In genomic region chr19:11373885-11374448, GRCh38 we compare ENCODE assay signal across 8 cellular contexts. TPM values are rescaled to one million over a fixed set of nuclear protein-coding genes. Genes with fewer than 3 reads are reported as not detected.
DNase-seq lines count a peak whose midpoint lies in the region; ATAC-seq and TF ChIP-seq lines count a peak whose summit lies in the region.

No MANE protein-coding gene starts in this region.

- peaks cover 11% of the 10 kb centered on the region for H3F3A ChIP-seq in PC-3 (ENCODE audit: low read length, unreplicated experiment)

- no peaks in the 10 kb centered on the region for H3K36me3 ChIP-seq in PC-3 (ENCODE audit: low read depth, low read length)
- H3K36me3 ChIP-seq in esophagus squamous epithelium: peaks cover 0 to 6% (median 0%) of the 10 kb centered on the region in 3 donors

- H3K4me1 ChIP-seq in PC-3 (ENCODE audit: insufficient read depth, low read length) (peaks cover 44% of the 10 kb centered on the region), esophagus squamous epithelium (peaks cover 25 to 49% (median 40%) of the 10 kb centered on the region in 3 donors)

- ATAC-seq in PC-3: no peak
- ATAC-seq in HG02763 (IDR thresholded peaks at IDR 0.05; ENCODE audit: unreplicated experiment): no peak

- H4K20me1 ChIP-seq in PC-3 (ENCODE audit: low read length): no peaks in the 10 kb centered on the region

- peak overlapping the region; percentile 88; the same call in 1 of the 2 replicates for H3K9ac ChIP-seq in PC-3 (ENCODE audit: low read length)

- POLR2A ChIA-PET in PC-3 (lab: Charles Lee; ENCODE audit: unreplicated experiment): interaction anchor here (0.6 to 1.9 kb wide), 4 partner anchors 10 to 108 kb away, joined by 3 to 6 read pairs (median 4); partner anchors contain the start of genes CCDC159, RAB3D and TMEM205

- H3K27me3 ChIP-seq in PC-3 (ENCODE audit: low read length) (no peaks in the 10 kb centered on the region), esophagus squamous epithelium (no peaks in the 10 kb centered on the region)

- CTCF ChIA-PET in PC-3 (lab: Charles Lee): interaction anchor here (0.6 to 1.9 kb wide), 3 partner anchors 79 to 108 kb away, joined by 3 to 13 read pairs (median 5); no protein-coding TSS in a partner anchor

- H2AFZ ChIP-seq in PC-3 (ENCODE audit: low read length): peak overlapping the region; percentile 78

- H3K9me2 ChIP-seq in PC-3 (replicated peaks; ENCODE audit: low read length): no peaks in the 10 kb centered on the region

- H3K27ac ChIP-seq in PC-3 (ENCODE audit: low read length) (no peak overlapping the region), esophagus squamous epithelium (peak overlapping the region; percentile 95 to 99 (median 96))

- peaks cover 17% of the 10 kb centered on the region for H3K79me2 ChIP-seq in PC-3 (ENCODE audit: low read length)

- TF ChIP-seq CTCF in GM12865 (IDR thresholded peaks at IDR 0.05; ENCODE audit: insufficient read depth, low read depth, low read length, missing control alignments) (no peak), PC-3 (conservative IDR thresholded peaks at IDR 0.05; ENCODE audit: low read depth, low read length) (no peak), esophagus squamous epithelium (IDR thresholded peaks at IDR 0.05) (no peak)

- peak overlapping the region; percentile 81 for H3K4me3 ChIP-seq in GM12865 (ENCODE audit: low read depth, low read length)
- H3K4me3 ChIP-seq in PC-3 (ENCODE audit: low read length): peak overlapping the region; percentile 68
- H3K4me3 ChIP-seq in esophagus squamous epithelium: peak overlapping the region; percentile 56 to 86 (median 64)
- peak overlapping the region; percentile 69 for H3K4me3 ChIP-seq in skeletal muscle cell (ENCODE audit: low read depth, low read length)

- 26 to 38% methylated on average over 10 to 11 of the region's 11 CpGs for WGBS in esophagus squamous epithelium, 2 donors

- no peaks in the 10 kb centered on the region for H3K9me3 ChIP-seq in PC-3 (ENCODE audit: low read length)
- no peaks in the 10 kb centered on the region for H3K9me3 ChIP-seq in esophagus squamous epithelium

- TF ChIP-seq POLR2A in esophagus squamous epithelium (IDR thresholded peaks at IDR 0.05): no peak

- no peak for DNase-seq in GM12865 (ENCODE audit: low read depth)
- DNase-seq in PC-3: no peak
- DNase-seq in esophagus squamous epithelium (lab: John Stamatoyannopoulos, UW): no peak
- no peak for DNase-seq in skeletal muscle cell (ENCODE audit: low read depth)
- DNase-seq in AML-193 (lab: John Stamatoyannopoulos, UW): no peak
- no peak for DNase-seq in stimulated activated CD4-positive, alpha-beta T cell treated with anti-CD3 and anti-CD28 coated beads, Interleukin-1b, Interleukin-23, amount 100 ng/mL, for 48 hours
- DNase-seq in NCI-H446 treated with DMSO at 0.1 percent for 48 hours (lab: John Stamatoyannopoulos, UW): no peak

- intact Hi-C loops in PC-3 (cut with micrococcal nuclease) (loop anchor here (1.0 kb wide), 1 partner anchor 28 kb away; the partner anchor contains the start of genes CCDC159 and TMEM205), esophagus squamous epithelium (cut with DNase I) (no loop called here)

- H3K4me2 ChIP-seq in PC-3 (ENCODE audit: low read length): peak overlapping the region; percentile 78

- BruUV-seq in PC-3 (replicated peaks; lab: Mats Ljungman, UMichigan): no TSS peak

RNA-seq across cellular contexts. Expression of gene SWSAP1, which starts 0.5 kb away (rescaled TPM):
- 5.2 and 6.1 TPM in 2 replicates for total RNA-seq in PC-3 (2014; rRNA removed)
- 1 to 10 TPM; 1.0 to 2.9 (median 1.3) TPM for total RNA-seq in esophagus squamous epithelium

RNA-seq across cellular contexts. Expression of gene EPOR, which starts 10.1 kb away (rescaled TPM):
- total RNA-seq in PC-3 (2014; rRNA removed) (23.0 and 23.2 TPM in 2 replicates), esophagus squamous epithelium (1 to 10 TPM in 2 of 4 donors, under 1 TPM in 2; 0.35 to 6.2 (median 1.0) TPM)

RNA-seq across cellular contexts. Expression of gene PLPPR2, which starts 18.7 kb away (rescaled TPM):
- total RNA-seq in PC-3 (2014; rRNA removed) (38.0 and 51.2 TPM in 2 replicates), esophagus squamous epithelium (10 to 100 TPM in 1 of 4 donors, 1 to 10 TPM in 3; 5.1 to 14.2 (median 9.7) TPM)

RNA-seq across cellular contexts. Expression of gene CCDC159, which starts 27.6 kb away (rescaled TPM):
- total RNA-seq in PC-3 (2014; rRNA removed): 10.3 and 14.5 TPM in 2 replicates
- total RNA-seq in esophagus squamous epithelium: 10 to 100 TPM in 1 of 4 donors, 1 to 10 TPM in 3; 5.7 to 17.7 (median 8.0) TPM

RNA-seq across cellular contexts. Expression of gene TMEM205, which starts 27.9 kb away (rescaled TPM):
- total RNA-seq in PC-3 (2014; rRNA removed) (202 and 224 TPM in 2 replicates), esophagus squamous epithelium (100 to 1,000 TPM in 2 of 4 donors, 10 to 100 TPM in 2; 80.1 to 173 (median 129) TPM)
